1 cellular context compared by ENCODE assay signal in genomic region chr10:133196936-133197758, GRCh38.
TF ChIP-seq lines count a peak whose summit lies in the region.

No MANE protein-coding gene starts in this region.

TF ChIP-seq in WTC11, 78 proteins besides CTCF, POLR2A, EP300 and RAD21 (continued from another document):
- TF ChIP-seq E2F4 (CRISPR knock-in tag; IDR thresholded peaks at IDR 0.05; ENCODE audit: borderline replicate concordance, low read depth) (no peak), CBFB (CRISPR knock-in tag; IDR thresholded peaks at IDR 0.05; ENCODE audit: low read depth) (no peak), ATF2 (CRISPR knock-in tag; IDR thresholded peaks at IDR 0.05; ENCODE audit: borderline replicate concordance, low read depth) (no peak), ZNF138 (CRISPR knock-in tag; conservative IDR thresholded peaks at IDR 0.05) (no peak), NR3C1 (CRISPR knock-in tag; conservative IDR thresholded peaks at IDR 0.05; ENCODE audit: low read depth) (no peak), IRF1 (CRISPR knock-in tag; IDR thresholded peaks at IDR 0.05) (no peak)
